In genomic region chr17:21358185-21358584, GRCh38 we compare ENCODE assay signal across 21 cellular contexts. TPM values are rescaled to one million over a fixed set of nuclear protein-coding genes. Genes with fewer than 3 reads are reported as not detected.
"Had no signal": no experiment of that assay in that cellular context is flagged by ENCODE, and none has a peak within 500 bp of the region (broad histone marks: within the 10 kb centered on the region; RNA-seq: fewer than 3 reads in every experiment).

No MANE protein-coding gene starts in this region.

- H3K27me3 Mint-ChIP-seq: activated CD4-positive, alpha-beta T cell treated with anti-CD3 and anti-CD28 coated beads, Interleukin-2, amount 10 ng/mL, durations not matched to agents 7 days and 5 days; activated naive CD8-positive, alpha-beta T cell treated with anti-CD3 and anti-CD28 coated beads, Interleukin-2, amount 10 ng/mL, durations not matched to agents 7 days and 5 days; activated T-cell treated with anti-CD3 and anti-CD28 coated beads, Interleukin-2, amount 50 U/mL, for 24 hours; naive thymus-derived CD4-positive, alpha-beta T cell had no signal

- H3K27ac ChIP-seq: body of pancreas, epithelial cell of prostate, foreskin keratinocyte, thoracic aorta had no signal

- H3K4me3 ChIP-seq: body of pancreas, mucosa of descending colon, skin epidermis, thoracic aorta had no signal

- H3K4me1 ChIP-seq: body of pancreas, foreskin keratinocyte had no signal

- H3K27ac Mint-ChIP-seq: activated CD4-positive, alpha-beta T cell treated with anti-CD3 and anti-CD28 coated beads, Interleukin-2, amount 10 ng/mL, durations not matched to agents 7 days and 5 days; activated CD8-positive, alpha-beta T cell treated with anti-CD3 and anti-CD28 coated beads, Interleukin-2, amount 10 ng/mL, durations not matched to agents 7 days and 5 days; activated naive CD8-positive, alpha-beta T cell treated with anti-CD3 and anti-CD28 coated beads, Interleukin-2, amount 10 ng/mL, durations not matched to agents 7 days and 5 days; activated T-cell treated with anti-CD3 and anti-CD28 coated beads, Interleukin-2, amount 50 U/mL, for 24 hours; activated T-helper 2 cell treated with anti-CD3 and anti-CD28 coated beads, Interferon-gamma antibody, Interleukin-2, Interleukin-4, amounts not matched to agents 10 μg/mL and 5 μg/mL and 100 μg/mL, durations not matched to agents 14 hours and 24 hours and 36 hours; endodermal cell; T-helper 1 cell treated with Interleukin-12 subunit alpha and Interleukin-12 subunit beta and Interleukin-4 antibody, amounts not matched to agents 30 μg/mL and 1 μg/mL, for 36 hours had no signal

- H3K9me3 Mint-ChIP-seq: activated CD4-positive, alpha-beta T cell treated with anti-CD3 and anti-CD28 coated beads, Interleukin-2, amount 10 ng/mL, durations not matched to agents 7 days and 5 days; activated naive CD8-positive, alpha-beta T cell treated with anti-CD3 and anti-CD28 coated beads, Interleukin-2, amount 10 ng/mL, durations not matched to agents 7 days and 5 days; activated T-cell treated with anti-CD3 and anti-CD28 coated beads, Interleukin-2, amount 50 U/mL, for 24 hours; activated T-helper 2 cell treated with anti-CD3 and anti-CD28 coated beads, Interferon-gamma antibody, Interleukin-2, Interleukin-4, amounts not matched to agents 10 μg/mL and 5 μg/mL and 100 μg/mL, durations not matched to agents 14 hours and 24 hours and 36 hours; endodermal cell; naive thymus-derived CD4-positive, alpha-beta T cell; T-helper 1 cell treated with Interleukin-12 subunit alpha and Interleukin-12 subunit beta and Interleukin-4 antibody, amounts not matched to agents 30 μg/mL and 1 μg/mL, for 36 hours had no signal

- H3K36me3 Mint-ChIP-seq: activated naive CD8-positive, alpha-beta T cell treated with anti-CD3 and anti-CD28 coated beads, Interleukin-2, amount 10 ng/mL, durations not matched to agents 7 days and 5 days; naive thymus-derived CD4-positive, alpha-beta T cell had no signal

- H3K9me3 ChIP-seq: body of pancreas, mucosa of descending colon, thoracic aorta had no signal

- H3K36me3 ChIP-seq: thoracic aorta had no signal

- H3K4me1 Mint-ChIP-seq: activated CD4-positive, alpha-beta T cell treated with anti-CD3 and anti-CD28 coated beads, Interleukin-2, amount 10 ng/mL, durations not matched to agents 7 days and 5 days; activated naive CD8-positive, alpha-beta T cell treated with anti-CD3 and anti-CD28 coated beads, Interleukin-2, amount 10 ng/mL, durations not matched to agents 7 days and 5 days; naive thymus-derived CD4-positive, alpha-beta T cell had no signal

- ATAC-seq: activated CD8-positive, alpha-beta T cell treated with anti-CD3 and anti-CD28 coated beads, Interleukin-2, amount 10 ng/mL, durations not matched to agents 7 days and 5 days; body of pancreas; naive thymus-derived CD4-positive, alpha-beta T cell had no signal

- H3K27me3 ChIP-seq: body of pancreas had no signal

- DNase-seq: activated CD4-positive, alpha-beta T cell treated with anti-CD3 and anti-CD28 coated beads, Interleukin-2, amount 10 ng/mL, durations not matched to agents 7 days and 5 days; activated CD8-positive, alpha-beta T cell treated with anti-CD3 and anti-CD28 coated beads, Interleukin-2, amount 10 ng/mL, durations not matched to agents 7 days and 5 days; activated naive CD4-positive, alpha-beta T cell treated with Interleukin-2 at 50 U/mL for 16 hours; activated naive CD8-positive, alpha-beta T cell treated with anti-CD3 and anti-CD28 coated beads, Interleukin-2, amount 10 ng/mL, durations not matched to agents 7 days and 5 days; activated T-cell treated with anti-CD3 and anti-CD28 coated beads, Interleukin-2, amount 50 U/mL, for 24 hours; amygdala; body of pancreas; central memory CD4-positive, alpha-beta T cell; foreskin keratinocyte; mesenchymal stem cell; naive thymus-derived CD4-positive, alpha-beta T cell; nucleus accumbens; stimulated activated CD4-positive, alpha-beta T cell treated with anti-CD3 and anti-CD28 coated beads, Interleukin-15, amount 100 ng/mL, for 24 hours; stimulated activated CD4-positive, alpha-beta T cell treated with anti-CD3 and anti-CD28 coated beads, Interleukin-2, amount 100 ng/mL, for 48 hours had no signal

- H3K4me3 Mint-ChIP-seq: activated CD4-positive, alpha-beta T cell treated with anti-CD3 and anti-CD28 coated beads, Interleukin-2, amount 10 ng/mL, durations not matched to agents 7 days and 5 days; activated CD8-positive, alpha-beta T cell treated with anti-CD3 and anti-CD28 coated beads, Interleukin-2, amount 10 ng/mL, durations not matched to agents 7 days and 5 days; activated naive CD8-positive, alpha-beta T cell treated with anti-CD3 and anti-CD28 coated beads, Interleukin-2, amount 10 ng/mL, durations not matched to agents 7 days and 5 days; activated T-cell treated with anti-CD3 and anti-CD28 coated beads, Interleukin-2, amount 50 U/mL, for 24 hours; endodermal cell; naive thymus-derived CD4-positive, alpha-beta T cell; T-helper 1 cell treated with Interleukin-12 subunit alpha and Interleukin-12 subunit beta and Interleukin-4 antibody, amounts not matched to agents 30 μg/mL and 1 μg/mL, for 36 hours had no signal

RNA-seq across cellular contexts. Expression of gene KCNJ12, which starts 18.0 kb away (rescaled TPM):
- total RNA-seq: activated CD4-positive, alpha-beta T cell treated with anti-CD3 and anti-CD28 coated beads, Interleukin-2, amount 10 ng/mL, durations not matched to agents 7 days and 5 days; activated CD8-positive, alpha-beta T cell treated with anti-CD3 and anti-CD28 coated beads, Interleukin-2, amount 10 ng/mL, durations not matched to agents 7 days and 5 days; activated naive CD8-positive, alpha-beta T cell treated with anti-CD3 and anti-CD28 coated beads, Interleukin-2, amount 10 ng/mL, durations not matched to agents 7 days and 5 days; activated T-helper 2 cell treated with anti-CD3 and anti-CD28 coated beads, Interferon-gamma antibody, Interleukin-2, Interleukin-4, amounts not matched to agents 10 μg/mL and 5 μg/mL and 100 μg/mL, durations not matched to agents 14 hours and 24 hours and 36 hours had no signal
